Comparison of ENCODE assay signal across 13 cellular contexts in genomic region chr2:85858841-85859240, GRCh38. TPM values are rescaled to one million over a fixed set of nuclear protein-coding genes. Genes with fewer than 3 reads are reported as not detected.
DNase-seq lines count a peak whose midpoint lies in the region; ATAC-seq lines count a peak whose summit lies in the region.
"Had no signal": no experiment of that assay in that cellular context is flagged by ENCODE, and none has a peak within 500 bp of the region (broad histone marks: within the 10 kb centered on the region; RNA-seq: fewer than 3 reads in every experiment).

No MANE protein-coding gene starts in this region.

- peaks cover 39% of the 10 kb centered on the region for H3K36me3 Mint-ChIP-seq in CD4-positive, CD25-positive, alpha-beta regulatory T cell
- peaks cover 21 to 67% (median 26%) of the 10 kb centered on the region in 3 donors for H3K36me3 Mint-ChIP-seq in CD8-positive, alpha-beta memory T cell
- H3K36me3 Mint-ChIP-seq in activated T-helper 17 cell treated with anti-CD3 and anti-CD28 coated beads, Interleukin-2, amount 50 U/mL, for 72 hours (ENCODE audit: low read depth) = peaks cover 11% of the 10 kb centered on the region
- H3K36me3 Mint-ChIP-seq in natural killer cell treated with Interleukin-12 subunit alpha and Interleukin-12 subunit beta and Interleukin-15 and Interleukin-18, amount 100 ng/mL, for 72 hours = peaks cover 34% of the 10 kb centered on the region

- no peaks in the 10 kb centered on the region for H3K27me3 Mint-ChIP-seq in CD4-positive, CD25-positive, alpha-beta regulatory T cell
- H3K27me3 Mint-ChIP-seq in CD8-positive, alpha-beta memory T cell = no peaks in the 10 kb centered on the region
- no peaks in the 10 kb centered on the region for H3K27me3 Mint-ChIP-seq in activated T-helper 17 cell treated with anti-CD3 and anti-CD28 coated beads, Interleukin-2, amount 50 U/mL, for 72 hours
- no peaks in the 10 kb centered on the region for H3K27me3 Mint-ChIP-seq in natural killer cell treated with Interleukin-12 subunit alpha and Interleukin-12 subunit beta and Interleukin-15 and Interleukin-18, amount 100 ng/mL, for 72 hours

- POLR2A ChIA-PET in CD8-positive, alpha-beta memory T cell (lab: Charles Lee) = interaction anchor here (1.0 kb wide), 1 partner anchor 29 kb away, joined by 4 read pairs; no protein-coding TSS in a partner anchor

- H3K4me1 Mint-ChIP-seq in CD4-positive, CD25-positive, alpha-beta regulatory T cell = peaks cover 21 to 68% (median 42%) of the 10 kb centered on the region in 4 donors
- H3K4me1 Mint-ChIP-seq in CD8-positive, alpha-beta memory T cell = peaks cover 51 to 83% (median 66%) of the 10 kb centered on the region in 3 donors
- peaks cover 39% of the 10 kb centered on the region for H3K4me1 Mint-ChIP-seq in activated T-helper 17 cell treated with anti-CD3 and anti-CD28 coated beads, Interleukin-2, amount 50 U/mL, for 72 hours
- peaks cover 59 to 75% of the 10 kb centered on the region in 2 donors for H3K4me1 Mint-ChIP-seq in natural killer cell treated with Interleukin-12 subunit alpha and Interleukin-12 subunit beta and Interleukin-15 and Interleukin-18, amount 100 ng/mL, for 72 hours (ENCODE audit: low read depth in 2 of 2)

- H3K36me3 ChIP-seq in CD4-positive, CD25-positive, alpha-beta regulatory T cell (ENCODE audit: control insufficient read depth, insufficient read depth, low read length) = peaks cover 17% of the 10 kb centered on the region
- peaks cover 5% of the 10 kb centered on the region for H3K36me3 ChIP-seq in CD8-positive, alpha-beta memory T cell (ENCODE audit: insufficient read depth, low read length)

- H3K27me3 ChIP-seq in CD4-positive, CD25-positive, alpha-beta regulatory T cell (ENCODE audit: control insufficient read depth, insufficient read depth, low read length) = no peaks in the 10 kb centered on the region
- H3K27me3 ChIP-seq in CD8-positive, alpha-beta memory T cell (ENCODE audit: insufficient read depth, low read length, poor library complexity, severe bottlenecking) = no peaks in the 10 kb centered on the region

- H3K27ac Mint-ChIP-seq in CD4-positive, CD25-positive, alpha-beta regulatory T cell = peak overlapping the region; percentile 28 to 94 (median 70)
- peak overlapping the region in 7 of 8 donors; percentile 23 to 99 (median 78) for H3K27ac Mint-ChIP-seq in CD8-positive, alpha-beta memory T cell
- peak overlapping the region; percentile 42 for H3K27ac Mint-ChIP-seq in activated T-helper 17 cell treated with anti-CD3 and anti-CD28 coated beads, Interleukin-2, amount 50 U/mL, for 72 hours
- peak overlapping the region; percentile 71 to 87 for H3K27ac Mint-ChIP-seq in natural killer cell treated with Interleukin-12 subunit alpha and Interleukin-12 subunit beta and Interleukin-15 and Interleukin-18, amount 100 ng/mL, for 72 hours

- peaks cover 28% of the 10 kb centered on the region for H3K4me1 ChIP-seq in CD4-positive, CD25-positive, alpha-beta regulatory T cell (ENCODE audit: control insufficient read depth, insufficient read depth, low read length, poor library complexity, severe bottlenecking)
- peaks cover 41% of the 10 kb centered on the region for H3K4me1 ChIP-seq in CD8-positive, alpha-beta memory T cell (ENCODE audit: insufficient read depth, low read length)

- H3K27ac ChIP-seq in CD4-positive, CD25-positive, alpha-beta regulatory T cell (ENCODE audit: insufficient read depth, low read length, poor library complexity, severe bottlenecking) = no peak overlapping the region
- no peak overlapping the region for H3K27ac ChIP-seq in CD8-positive, alpha-beta memory T cell (ENCODE audit: low read depth, low read length)

- ATAC-seq in CD4-positive, CD25-positive, alpha-beta regulatory T cell (ENCODE audit: low read depth in 2 of 2) = no peak
- no peak for ATAC-seq in activated T-helper 17 cell treated with anti-CD3 and anti-CD28 coated beads, Interleukin-2, amount 50 U/mL, for 72 hours (replicated peaks)
- ATAC-seq in natural killer cell treated with Interleukin-12 subunit alpha and Interleukin-12 subunit beta and Interleukin-15 and Interleukin-18, amount 100 ng/mL, for 72 hours = no peak
- ATAC-seq in GM18868 (IDR thresholded peaks at IDR 0.05; ENCODE audit: unreplicated experiment) = no peak

- no peaks in the 10 kb centered on the region for H3K9me3 ChIP-seq in CD4-positive, CD25-positive, alpha-beta regulatory T cell (ENCODE audit: control insufficient read depth in 2 of 2, low read length in 2 of 2)
- no peaks in the 10 kb centered on the region for H3K9me3 ChIP-seq in CD8-positive, alpha-beta memory T cell (ENCODE audit: low read length)

- no peak for DNase-seq in CD4-positive, CD25-positive, alpha-beta regulatory T cell
- no peak for DNase-seq in CD8-positive, alpha-beta memory T cell
- DNase-seq in natural killer cell treated with Interleukin-12 subunit alpha and Interleukin-12 subunit beta and Interleukin-15 and Interleukin-18, amount 100 ng/mL, for 72 hours (ENCODE audit: low spot score) = no peak
- no peak for DNase-seq in T-helper 1 cell
- DNase-seq in amniotic stem cell (lab: John Stamatoyannopoulos, UW) = no peak
- DNase-seq in activated CD4-positive, alpha-beta T cell treated with anti-CD3 and anti-CD28 coated beads for 48 hours = no peak
- DNase-seq: ACHN, EL, NCI-H1930, NCI-H2171 treated with DMSO at 0.1 percent for 48 hours, SHP77 had no signal

- H3K4me3 ChIP-seq in CD4-positive, CD25-positive, alpha-beta regulatory T cell (ENCODE audit: low read depth, low read length) = no peak overlapping the region
- H3K4me3 ChIP-seq in CD8-positive, alpha-beta memory T cell (ENCODE audit: low read length) = no peak overlapping the region

- H3K9me3 Mint-ChIP-seq in CD4-positive, CD25-positive, alpha-beta regulatory T cell = peaks cover 0 to 7% (median 0%) of the 10 kb centered on the region in 7 donors
- H3K9me3 Mint-ChIP-seq in CD8-positive, alpha-beta memory T cell = peaks cover 0 to 3% (median 0%) of the 10 kb centered on the region in 5 donors
- H3K9me3 Mint-ChIP-seq in activated T-helper 17 cell treated with anti-CD3 and anti-CD28 coated beads, Interleukin-2, amount 50 U/mL, for 72 hours = peaks cover 5% of the 10 kb centered on the region
- peaks cover 5% of the 10 kb centered on the region for H3K9me3 Mint-ChIP-seq in natural killer cell treated with Interleukin-12 subunit alpha and Interleukin-12 subunit beta and Interleukin-15 and Interleukin-18, amount 100 ng/mL, for 72 hours

- H3K4me3 Mint-ChIP-seq in CD4-positive, CD25-positive, alpha-beta regulatory T cell = peak overlapping the region in 2 of 4 donors; percentile 16 to 38
- H3K4me3 Mint-ChIP-seq in CD8-positive, alpha-beta memory T cell = peak overlapping the region in 1 of 7 donors; percentile 16
- no peak overlapping the region for H3K4me3 Mint-ChIP-seq in activated T-helper 17 cell treated with anti-CD3 and anti-CD28 coated beads, Interleukin-2, amount 50 U/mL, for 72 hours
- H3K4me3 Mint-ChIP-seq in natural killer cell treated with Interleukin-12 subunit alpha and Interleukin-12 subunit beta and Interleukin-15 and Interleukin-18, amount 100 ng/mL, for 72 hours = peak overlapping the region; percentile 30

- CTCF ChIA-PET in CD8-positive, alpha-beta memory T cell (lab: Charles Lee) = interaction anchor here (1.7 to 2.1 kb wide), 4 partner anchors 7 to 182 kb away, joined by 4 to 20 read pairs (median 9); partner anchors contain the start of gene ST3GAL5

RNA-seq across cellular contexts. Expression of gene ST3GAL5, which starts 29.9 kb away (rescaled TPM):
- total RNA-seq in CD4-positive, CD25-positive, alpha-beta regulatory T cell = 25.8 TPM
- 10 to 100 TPM; 11.3 to 15.1 (median 13.5) TPM for polyA plus RNA-seq in CD4-positive, CD25-positive, alpha-beta regulatory T cell
- 10 to 100 TPM; 11.1 to 11.2 TPM for total RNA-seq in CD8-positive, alpha-beta memory T cell
- 21.8 TPM for polyA plus RNA-seq in CD8-positive, alpha-beta memory T cell
- total RNA-seq in activated T-helper 17 cell treated with anti-CD3 and anti-CD28 coated beads, Interleukin-2, amount 50 U/mL, for 72 hours = 10 to 100 TPM in 1 of 2 donors, 1 to 10 TPM in 1; 7.6 to 13.7 TPM
- 10 to 100 TPM; 28.9 to 31.8 TPM for total RNA-seq in natural killer cell treated with Interleukin-12 subunit alpha and Interleukin-12 subunit beta and Interleukin-15 and Interleukin-18, amount 100 ng/mL, for 72 hours
